12 cellular contexts compared by ENCODE assay signal in genomic region chr7:36863901-36864701, GRCh38.
A peak's percentile ranks its signal among the peaks of the same experiment; 100 is the strongest.
DNase-seq lines count a peak whose midpoint lies in the region; ATAC-seq and TF ChIP-seq lines count a peak whose summit lies in the region.
"Had no signal": no experiment of that assay in that cellular context is flagged by ENCODE, and none has a peak within 500 bp of the region (broad histone marks: within the 10 kb centered on the region; RNA-seq: fewer than 3 reads in every experiment).

No MANE protein-coding gene starts in this region.

- TF ChIP-seq POLR2A in lower leg skin (IDR thresholded peaks at IDR 0.05) = no peak
- TF ChIP-seq POLR2A in vagina (IDR thresholded peaks at IDR 0.05) = no peak

- intact Hi-C loops in activated CD8-positive, alpha-beta T cell treated with anti-CD3 and anti-CD28 coated beads for 36 hours (cut with micrococcal nuclease) = no loop called here
- intact Hi-C loops in lower leg skin (cut with DNase I; ENCODE audit: low total_unique reads) (no loop called here), vagina (cut with DNase I) (no loop called here)

- no peak overlapping the region for H3K4me3 ChIP-seq in lower leg skin (ENCODE audit: low read depth, poor library complexity, severe bottlenecking)
- no peak overlapping the region for H3K4me3 ChIP-seq in vagina

- peaks cover 0 to under 1% of the 10 kb centered on the region in 2 donors for H3K36me3 ChIP-seq in vagina

- peak overlapping the region; percentile 75 for H3K27ac Mint-ChIP-seq in activated CD8-positive, alpha-beta T cell treated with anti-CD3 and anti-CD28 coated beads for 36 hours
- H3K27ac Mint-ChIP-seq in memory B cell = peak overlapping the region; percentile 32
- H3K27ac Mint-ChIP-seq in stimulated activated effector memory CD8-positive, alpha-beta T cell treated with anti-CD3 and anti-CD28 coated beads, Interleukin-12 subunit alpha, Interleukin-12 subunit beta, amount 100 ng/mL, for 72 hours = peak overlapping the region; percentile 80

- H3K4me1 ChIP-seq in vagina = no peaks in the 10 kb centered on the region

- H3K27me3 ChIP-seq in vagina = no peaks in the 10 kb centered on the region

- no peak for TF ChIP-seq CTCF in activated CD8-positive, alpha-beta T cell treated with anti-CD3 and anti-CD28 coated beads for 36 hours (IDR thresholded peaks at IDR 0.05)
- TF ChIP-seq CTCF in lower leg skin (IDR thresholded peaks at IDR 0.05) (no peak), vagina (IDR thresholded peaks at IDR 0.05) (no peak)

- CTCF ChIA-PET in activated CD8-positive, alpha-beta T cell treated with anti-CD3 and anti-CD28 coated beads for 36 hours (lab: Charles Lee) = no interaction called here

- WGBS in lower leg skin, 2 donors = 74 to 79% methylated on average over 10 of the region's 10 CpGs

- peaks cover 33% of the 10 kb centered on the region for H3K4me1 Mint-ChIP-seq in activated CD8-positive, alpha-beta T cell treated with anti-CD3 and anti-CD28 coated beads for 36 hours (ENCODE audit: low read depth)
- H3K4me1 Mint-ChIP-seq in memory B cell = peaks cover 5% of the 10 kb centered on the region
- H3K4me1 Mint-ChIP-seq in stimulated activated effector memory CD8-positive, alpha-beta T cell treated with anti-CD3 and anti-CD28 coated beads, Interleukin-12 subunit alpha, Interleukin-12 subunit beta, amount 100 ng/mL, for 72 hours = peaks cover 71% of the 10 kb centered on the region

- H3K4me3 Mint-ChIP-seq in activated CD8-positive, alpha-beta T cell treated with anti-CD3 and anti-CD28 coated beads for 36 hours = no peak overlapping the region
- H3K4me3 Mint-ChIP-seq in memory B cell = no peak overlapping the region
- H3K4me3 Mint-ChIP-seq in stimulated activated effector memory CD8-positive, alpha-beta T cell treated with anti-CD3 and anti-CD28 coated beads, Interleukin-12 subunit alpha, Interleukin-12 subunit beta, amount 100 ng/mL, for 72 hours = peak overlapping the region; percentile 53

- peak; percentile 9 for DNase-seq in activated CD8-positive, alpha-beta memory T cell treated with anti-CD3 and anti-CD28 coated beads for 1 hour (ENCODE audit: extremely low read depth in 1 of 2, low read depth in 1 of 2)
- no peak for DNase-seq in activated CD8-positive, alpha-beta memory T cell treated with anti-CD3 and anti-CD28 coated beads, Interleukin-2, amount 50 U/mL, for 48 hours
- peak; percentile 34 for DNase-seq in activated CD8-positive, alpha-beta T cell treated with anti-CD3 and anti-CD28 coated beads for 36 hours
- no peak for DNase-seq in memory B cell (ENCODE audit: low spot score in 2 of 2)
- DNase-seq in stimulated activated effector memory CD8-positive, alpha-beta T cell treated with anti-CD3 and anti-CD28 coated beads, Interleukin-12 subunit alpha, Interleukin-12 subunit beta, amount 100 ng/mL, for 72 hours (ENCODE audit: low spot score in 2 of 2) = no peak
- DNase-seq in lower leg skin (ENCODE audit: low spot score in 2 of 2) = no peak
- no peak for DNase-seq in vagina (ENCODE audit: extremely low spot score in 2 of 2)
- DNase-seq: activated effector memory CD4-positive, alpha-beta T cell treated with Interleukin-2 at 50 U/mL for 16 hours; HCEC 1CT; NCI-H446; SW 1271 had no signal

- H3K9me3 ChIP-seq in vagina = no peaks in the 10 kb centered on the region

- H3K9me3 Mint-ChIP-seq in activated CD8-positive, alpha-beta T cell treated with anti-CD3 and anti-CD28 coated beads for 36 hours = no peaks in the 10 kb centered on the region
- no peaks in the 10 kb centered on the region for H3K9me3 Mint-ChIP-seq in memory B cell
- no peaks in the 10 kb centered on the region for H3K9me3 Mint-ChIP-seq in stimulated activated effector memory CD8-positive, alpha-beta T cell treated with anti-CD3 and anti-CD28 coated beads, Interleukin-12 subunit alpha, Interleukin-12 subunit beta, amount 100 ng/mL, for 72 hours

- no peaks in the 10 kb centered on the region for H3K27me3 Mint-ChIP-seq in activated CD8-positive, alpha-beta T cell treated with anti-CD3 and anti-CD28 coated beads for 36 hours
- no peaks in the 10 kb centered on the region for H3K27me3 Mint-ChIP-seq in memory B cell

- no peak overlapping the region for H3K27ac ChIP-seq in vagina

- peak; percentile 81 for ATAC-seq in activated CD8-positive, alpha-beta T cell treated with anti-CD3 and anti-CD28 coated beads for 36 hours
- no peak for ATAC-seq in memory B cell (ENCODE audit: low read depth)
- ATAC-seq in stimulated activated effector memory CD8-positive, alpha-beta T cell treated with anti-CD3 and anti-CD28 coated beads, Interleukin-12 subunit alpha, Interleukin-12 subunit beta, amount 100 ng/mL, for 72 hours = peak; percentile 83
- ATAC-seq in GM18517 (IDR thresholded peaks at IDR 0.05; ENCODE audit: unreplicated experiment) = no peak

- POLR2A ChIA-PET in activated CD8-positive, alpha-beta T cell treated with anti-CD3 and anti-CD28 coated beads for 36 hours (lab: Charles Lee) = interaction anchor here (1.2 to 1.3 kb wide), 2 partner anchors 9 to 78 kb away, joined by 3 to 4 read pairs; no protein-coding TSS in a partner anchor

- peaks cover 71% of the 10 kb centered on the region for H3K36me3 Mint-ChIP-seq in activated CD8-positive, alpha-beta T cell treated with anti-CD3 and anti-CD28 coated beads for 36 hours (ENCODE audit: low read depth)
- peaks cover 78% of the 10 kb centered on the region for H3K36me3 Mint-ChIP-seq in memory B cell
- H3K36me3 Mint-ChIP-seq in stimulated activated effector memory CD8-positive, alpha-beta T cell treated with anti-CD3 and anti-CD28 coated beads, Interleukin-12 subunit alpha, Interleukin-12 subunit beta, amount 100 ng/mL, for 72 hours = peaks cover 33% of the 10 kb centered on the region

Comparison
In these comparisons a context has a peak if more than half of its experiments do, and no peak if none do; other contexts are left out.
1. DNase-seq: peak in activated CD8-positive, alpha-beta memory T cell treated with anti-CD3 and anti-CD28 coated beads for 1 hour (2 of 2) and activated CD8-positive, alpha-beta T cell treated with anti-CD3 and anti-CD28 coated beads for 36 hours (single experiment); none in activated CD8-positive, alpha-beta memory T cell treated with anti-CD3 and anti-CD28 coated beads, Interleukin-2, amount 50 U/mL, for 48 hours (single experiment), memory B cell (0 of 2), stimulated activated effector memory CD8-positive, alpha-beta T cell treated with anti-CD3 and anti-CD28 coated beads, Interleukin-12 subunit alpha, Interleukin-12 subunit beta, amount 100 ng/mL, for 72 hours (0 of 2), lower leg skin (0 of 2) and vagina (0 of 2).
2. ATAC-seq: peak in activated CD8-positive, alpha-beta T cell treated with anti-CD3 and anti-CD28 coated beads for 36 hours (single experiment) and stimulated activated effector memory CD8-positive, alpha-beta T cell treated with anti-CD3 and anti-CD28 coated beads, Interleukin-12 subunit alpha, Interleukin-12 subunit beta, amount 100 ng/mL, for 72 hours (single experiment); none in memory B cell (single experiment) and GM18517 (single experiment).
3. Peak in every context shown above with its lines, with median percentiles within 50 percentile points of each other: H3K27ac Mint-ChIP-seq.